Comparison of ENCODE assay signal across 8 cellular contexts in the genomic region with DNA sequence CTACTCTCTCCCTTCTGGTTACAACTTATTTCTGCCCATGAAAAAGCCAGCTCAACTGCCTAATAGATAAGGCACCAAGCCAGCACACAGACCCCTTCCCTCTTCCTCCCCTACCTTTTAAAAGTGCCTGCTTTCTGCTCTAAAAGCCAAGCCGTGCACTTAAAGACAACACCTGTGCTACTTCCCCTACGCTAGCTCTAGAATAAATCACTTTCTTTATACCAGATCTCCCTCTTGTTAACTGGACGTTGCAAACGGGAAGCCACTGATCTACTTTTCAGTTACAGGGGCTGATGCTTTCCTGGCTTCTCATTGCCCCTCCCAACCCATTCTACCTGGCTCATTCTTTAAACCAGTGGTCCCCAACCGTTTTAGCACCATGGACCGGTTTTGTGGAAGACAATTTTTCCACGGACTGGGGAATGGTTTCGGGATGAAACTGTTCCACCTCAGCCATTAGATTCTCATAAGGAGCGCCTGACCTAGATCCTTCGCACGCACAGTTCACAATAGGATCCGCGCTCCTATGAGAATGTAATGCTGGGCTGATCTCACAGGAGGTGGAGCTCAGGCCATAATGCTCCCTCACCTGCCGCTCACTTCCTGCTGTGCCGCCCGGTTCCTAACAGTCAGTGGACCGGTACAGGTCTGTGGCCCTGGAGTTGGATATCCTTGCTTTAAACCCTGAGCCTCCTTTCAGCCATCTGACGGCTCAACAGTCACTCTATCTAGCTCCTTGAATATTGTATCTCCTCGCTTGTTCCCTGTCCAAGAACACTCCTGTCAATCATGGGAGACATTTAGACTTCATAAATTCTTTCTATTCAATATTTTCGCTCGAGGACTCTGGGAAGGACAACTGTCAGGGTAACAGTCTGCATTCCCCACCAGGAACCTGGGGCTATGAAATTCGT. TPM values are rescaled to one million over a fixed set of nuclear protein-coding genes. Genes with fewer than 3 reads are reported as not detected.
DNase-seq lines count a peak whose midpoint lies in the region; ATAC-seq and TF ChIP-seq lines count a peak whose summit lies in the region.

No MANE protein-coding gene starts in this region.

- H2AFZ ChIP-seq in parathyroid adenoma = peak overlapping the region; percentile 87

- peaks cover 17% of the 10 kb centered on the region for H3K9me3 Mint-ChIP-seq in activated naive CD4-positive, alpha-beta T cell treated with anti-CD3 and anti-CD28 coated beads for 36 hours

- no peak for TF ChIP-seq CTCF in parathyroid adenoma (IDR thresholded peaks at IDR 0.05)

- no peaks in the 10 kb centered on the region for H3K36me3 ChIP-seq in parathyroid adenoma (ENCODE audit: control insufficient read depth, insufficient read depth, low read length)

- peaks cover 8% of the 10 kb centered on the region for H3K4me1 ChIP-seq in parathyroid adenoma

- H3K27ac ChIP-seq in parathyroid adenoma = peak overlapping the region; percentile 84

- H3K9me3 ChIP-seq in parathyroid adenoma (ENCODE audit: control insufficient read depth, low read length) = no peaks in the 10 kb centered on the region

- DNase-seq in NCI-H2107 (lab: John Stamatoyannopoulos, UW) (peak; percentile 68), Right ventricle myocardium superior (no peak), T-helper 9 cell (no peak), UCSD-AML1 (lab: John Stamatoyannopoulos, UW; ENCODE audit: unreplicated experiment) (no peak)
- peak; percentile 50 for DNase-seq in activated naive CD4-positive, alpha-beta T cell treated with anti-CD3 and anti-CD28 coated beads for 36 hours

- ATAC-seq in GM19023 (IDR thresholded peaks at IDR 0.05; ENCODE audit: unreplicated experiment) (peak; percentile 14), Right ventricle myocardium superior (ENCODE audit: poor library complexity) (peak; percentile 34), GM18519 (IDR thresholded peaks at IDR 0.05; ENCODE audit: low FRiP score, unreplicated experiment) (no peak)

- peak overlapping the region; percentile 80 for H3K4me2 ChIP-seq in parathyroid adenoma (ENCODE audit: low read length)

- H3K27me3 Mint-ChIP-seq in activated naive CD4-positive, alpha-beta T cell treated with anti-CD3 and anti-CD28 coated beads for 36 hours (ENCODE audit: low read depth) = no peaks in the 10 kb centered on the region

- H3K27me3 ChIP-seq in parathyroid adenoma (ENCODE audit: control insufficient read depth, insufficient read depth, low read length) = no peaks in the 10 kb centered on the region

- CTCF ChIA-PET in activated naive CD4-positive, alpha-beta T cell treated with anti-CD3 and anti-CD28 coated beads for 36 hours (lab: Charles Lee) = interaction anchor here (0.6 kb wide), 1 partner anchor 456 kb away, joined by 5 read pairs; no protein-coding TSS in a partner anchor

- no peak overlapping the region for H3K9ac ChIP-seq in parathyroid adenoma

- peaks cover 18% of the 10 kb centered on the region for H3K4me1 Mint-ChIP-seq in activated naive CD4-positive, alpha-beta T cell treated with anti-CD3 and anti-CD28 coated beads for 36 hours (ENCODE audit: low read depth)

- H3K4me3 ChIP-seq in parathyroid adenoma (ENCODE audit: low read depth, low read length) = peak overlapping the region; percentile 79

- intact Hi-C loops in activated naive CD4-positive, alpha-beta T cell treated with anti-CD3 and anti-CD28 coated beads for 36 hours (cut with micrococcal nuclease) = loop anchor here (2.0 kb wide), 1 partner anchor 26 kb away; a partner anchor contains a TSS
- intact Hi-C loops in Right ventricle myocardium superior (cut with DNase I) = no loop called here

- H3K36me3 Mint-ChIP-seq in activated naive CD4-positive, alpha-beta T cell treated with anti-CD3 and anti-CD28 coated beads for 36 hours (ENCODE audit: low read depth) = peaks cover 21% of the 10 kb centered on the region

- peaks cover 9% of the 10 kb centered on the region for H3K79me2 ChIP-seq in parathyroid adenoma

- peak overlapping the region; percentile 73 for H3K27ac Mint-ChIP-seq in activated naive CD4-positive, alpha-beta T cell treated with anti-CD3 and anti-CD28 coated beads for 36 hours

- peak overlapping the region; percentile 82 for H3K4me3 Mint-ChIP-seq in activated naive CD4-positive, alpha-beta T cell treated with anti-CD3 and anti-CD28 coated beads for 36 hours

RNA-seq across cellular contexts. Expression of a gene that starts 0.8 kb away (rescaled TPM):
- total RNA-seq in activated naive CD4-positive, alpha-beta T cell treated with anti-CD3 and anti-CD28 coated beads for 36 hours = under 1 TPM; 0.48 to 0.96 TPM
- 2.3 TPM for total RNA-seq in Right ventricle myocardium superior

RNA-seq across cellular contexts. Expression of a gene that starts 21.0 kb away (rescaled TPM):
- total RNA-seq in activated naive CD4-positive, alpha-beta T cell treated with anti-CD3 and anti-CD28 coated beads for 36 hours = under 1 TPM; 0.76 to 0.86 TPM
- total RNA-seq in Right ventricle myocardium superior = 1.6 TPM

RNA-seq across cellular contexts. Expression of a gene that starts 25.8 kb away (rescaled TPM):
- total RNA-seq in activated naive CD4-positive, alpha-beta T cell treated with anti-CD3 and anti-CD28 coated beads for 36 hours = 1 to 10 TPM in 1 of 2 experiments, under 1 TPM in 1; 0.74 to 1.1 TPM
- total RNA-seq in Right ventricle myocardium superior = 2.9 TPM

RNA-seq across cellular contexts. Expression of a gene that starts 43.2 kb away (rescaled TPM):
- total RNA-seq in activated naive CD4-positive, alpha-beta T cell treated with anti-CD3 and anti-CD28 coated beads for 36 hours = 10 to 100 TPM in 1 of 2 experiments, 1 to 10 TPM in 1; 8.7 to 10.9 TPM
- 9.9 TPM for total RNA-seq in Right ventricle myocardium superior

RNA-seq across cellular contexts. Expression of a gene that starts 48.2 kb away (rescaled TPM):
- total RNA-seq in activated naive CD4-positive, alpha-beta T cell treated with anti-CD3 and anti-CD28 coated beads for 36 hours = 1 to 10 TPM; 2.7 to 3.3 TPM
- 2.7 TPM for total RNA-seq in Right ventricle myocardium superior

Comparison
In these comparisons a context has a peak if more than half of its experiments do, and no peak if none do; other contexts are left out.
1. DNase-seq: peak in NCI-H2107 (single experiment) and activated naive CD4-positive, alpha-beta T cell treated with anti-CD3 and anti-CD28 coated beads for 36 hours (single experiment); none in Right ventricle myocardium superior (single experiment), T-helper 9 cell (single experiment) and UCSD-AML1 (single experiment).